19 cellular contexts compared by ENCODE assay signal in the genomic region with DNA sequence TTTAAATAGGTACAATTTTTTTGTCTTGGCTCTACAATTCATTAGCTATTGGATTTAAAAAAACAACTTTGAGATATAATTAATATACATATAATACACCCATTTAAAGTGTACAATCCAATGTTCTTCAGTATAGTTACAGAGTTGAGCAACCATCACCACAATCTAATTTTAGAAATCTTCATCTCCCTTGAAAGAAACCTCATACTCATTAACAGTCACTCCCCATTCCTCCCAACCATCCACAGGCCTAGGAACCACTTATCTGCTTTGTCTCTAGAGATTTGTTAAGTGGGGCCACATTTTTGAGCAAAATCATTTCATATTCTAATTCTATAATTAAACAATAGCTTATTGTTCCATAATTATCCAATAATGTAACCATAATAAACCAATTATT. TPM values are rescaled to one million over a fixed set of nuclear protein-coding genes. Genes with fewer than 3 reads are reported as not detected.
DNase-seq lines count a peak whose midpoint lies in the region; ATAC-seq and TF ChIP-seq lines count a peak whose summit lies in the region.
"Had no signal": no experiment of that assay in that cellular context is flagged by ENCODE, and none has a peak within 500 bp of the region (broad histone marks: within the 10 kb centered on the region; RNA-seq: fewer than 3 reads in every experiment).

No MANE protein-coding gene starts in this region.

- no peak for TF ChIP-seq CTCF in RWPE2 (IDR thresholded peaks at IDR 0.05; ENCODE audit: poor library complexity, severe bottlenecking)
- TF ChIP-seq CTCF in fibroblast of the aortic adventitia (IDR thresholded peaks at IDR 0.05; ENCODE audit: insufficient read depth, low read length), result no peak
- no peak for TF ChIP-seq CTCF in adrenal gland (IDR thresholded peaks at IDR 0.05)

- DNase-seq in AG08395 (ENCODE audit: low spot score) (peak; percentile 53), KBM-7 (peak; percentile 57), RWPE2 (ENCODE audit: low spot score) (no peak), fibroblast of the aortic adventitia (ENCODE audit: low read depth) (peak; percentile 50), AG08396 (ENCODE audit: low spot score) (no peak), epidermal melanocyte (ENCODE audit: insufficient read length, low spot score) (no peak), adrenal gland (no peak)
- DNase-seq: activated CD4-positive, CD25-positive, alpha-beta regulatory T cell; activated gamma-delta T cell treated with Interleukin-2 at 50 U/mL for 16 hours; Calu3; NCI-H1417 treated with DMSO at 0.1 percent for 48 hours; NCI-H446; PC-3; posterior cingulate gyrus; stomach; T-cell had no signal

- H3K27me3 ChIP-seq in RWPE2 (ENCODE audit: insufficient read depth, poor library complexity, severe bottlenecking) (no peaks in the 10 kb centered on the region), adrenal gland (no peaks in the 10 kb centered on the region)
- H3K27me3 ChIP-seq: stomach had no signal

- H3K27ac ChIP-seq in RWPE2 (ENCODE audit: poor library complexity, severe bottlenecking), result peak overlapping the region; percentile 27
- H3K27ac ChIP-seq in adrenal gland, result no peak overlapping the region
- H3K27ac ChIP-seq: stomach had no signal

- no peak overlapping the region for H3K4me3 ChIP-seq in RWPE2 (ENCODE audit: severe bottlenecking)
- H3K4me3 ChIP-seq in fibroblast of the aortic adventitia (ENCODE audit: low read depth, low read length), result no peak overlapping the region
- H3K4me3 ChIP-seq in adrenal gland, result no peak overlapping the region
- H3K4me3 ChIP-seq: HAP-1, stomach had no signal

- H3K36me3 ChIP-seq in RWPE2 (ENCODE audit: low read depth) (no peaks in the 10 kb centered on the region), adrenal gland (replicated peaks in 1 of 2) (no peaks in the 10 kb centered on the region)
- H3K36me3 ChIP-seq: HAP-1, stomach had no signal

- H3K4me1 ChIP-seq in RWPE2 (ENCODE audit: insufficient read depth, poor library complexity, severe bottlenecking), result peaks cover 11% of the 10 kb centered on the region
- peaks cover 0 to 2% of the 10 kb centered on the region in 2 donors for H3K4me1 ChIP-seq in adrenal gland (replicated peaks in 1 of 2)
- H3K4me1 ChIP-seq: HAP-1 had no signal

- intact Hi-C loops in adrenal gland (cut with DNase I), result no loop called here

- H3K9me3 ChIP-seq in RWPE2 (ENCODE audit: severe bottlenecking), result no peaks in the 10 kb centered on the region
- H3K9me3 ChIP-seq in adrenal gland (replicated peaks in 1 of 3), result no peaks in the 10 kb centered on the region
- H3K9me3 ChIP-seq: HAP-1, stomach had no signal

- ATAC-seq in RWPE2 (ENCODE audit: low read depth) (no peak), HG03354 (IDR thresholded peaks at IDR 0.05; ENCODE audit: poor library complexity, severe bottlenecking, unreplicated experiment) (no peak)
- ATAC-seq: left lobe of liver, PC-3, T-cell had no signal

- in situ Hi-C loops in KBM-7 (cut with MboI; ENCODE audit: low pct_unique_long_range_greater_than_20kb, low sequenced_read_pairs), result no loop called here

- TF ChIP-seq POLR2A in adrenal gland (IDR thresholded peaks at IDR 0.05), result no peak

RNA-seq across cellular contexts. Expression of a gene that starts 32.6 kb away (rescaled TPM):
- total RNA-seq in fibroblast of the aortic adventitia (ENCODE audit: low replicate concordance) (100 and 109 TPM in 2 replicates), adrenal gland (1,000 to 10,000 TPM in 1 of 8 donors, 100 to 1,000 TPM in 7; 211 to 1,020 (median 554) TPM)
- 100 to 1,000 TPM; 253 to 508 (median 491) TPM for polyA plus RNA-seq in adrenal gland

Comparison
In these comparisons a context has a peak if more than half of its experiments do, and no peak if none do; other contexts are left out.
1. DNase-seq: peak in AG08395 (single experiment), KBM-7 (single experiment) and fibroblast of the aortic adventitia (single experiment); none in RWPE2 (single experiment), AG08396 (single experiment), epidermal melanocyte (single experiment) and adrenal gland (0 of 7).